ENCODE assay signal across 8 cellular contexts in the genomic region with DNA sequence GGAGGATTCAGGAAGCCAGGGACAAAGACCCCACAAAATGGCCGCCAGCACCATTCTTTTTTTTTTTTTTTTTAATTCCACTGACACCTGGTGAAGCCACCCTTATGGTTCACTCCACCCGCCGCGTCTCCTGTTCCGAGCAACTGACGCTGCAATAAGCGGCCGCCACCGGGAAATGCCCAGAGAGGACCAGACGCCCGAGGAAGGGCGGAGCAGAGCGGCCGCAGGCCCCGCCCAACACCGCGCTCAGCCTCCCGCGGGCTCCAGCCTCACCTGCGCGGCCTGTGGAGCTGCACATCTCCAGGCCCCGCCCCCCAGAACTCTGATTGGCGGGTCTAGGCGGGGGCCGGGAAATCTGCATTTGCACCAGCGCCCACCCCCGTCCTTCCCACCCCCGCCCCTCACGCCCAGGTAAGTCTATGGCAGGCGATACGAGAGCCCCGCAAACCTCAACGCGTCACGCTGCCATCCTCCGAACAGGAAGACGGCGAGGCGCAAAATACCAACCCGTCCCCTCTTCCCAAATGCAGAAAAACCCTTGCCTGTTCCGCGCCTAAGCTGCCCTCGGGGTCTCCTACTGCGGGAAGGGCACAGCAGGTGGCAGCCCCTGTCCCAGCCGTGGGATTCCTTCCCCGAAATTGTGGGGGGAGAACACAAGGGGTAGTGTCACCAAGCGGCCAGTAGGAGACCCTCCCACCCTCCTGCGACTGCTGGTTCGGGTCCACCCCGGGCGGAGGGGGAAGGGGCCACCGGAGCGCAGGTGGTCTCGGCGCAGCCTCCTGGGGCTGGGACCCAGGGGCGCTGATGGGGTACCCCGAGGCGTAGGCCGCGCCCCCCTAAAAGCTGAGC. TPM values are rescaled to one million over a fixed set of nuclear protein-coding genes. Genes with fewer than 3 reads are reported as not detected.
A peak's percentile ranks its signal among the peaks of the same experiment; 100 is the strongest.
DNase-seq lines count a peak whose midpoint lies in the region; ATAC-seq, FAIRE-seq and TF ChIP-seq lines count a peak whose summit lies in the region.

No MANE protein-coding gene starts in this region.

- TF ChIP-seq CTCF in H1 (IDR thresholded peaks at IDR 0.05; ENCODE audit: control extremely low read depth in 1 of 3, insufficient read depth in 1 of 3, low read depth in 1 of 3, low read length in 3 of 3) = peak; percentile 13 to 49 (median 48)

- peaks cover 0 to 2% (median 0%) of the 10 kb centered on the region in 4 experiments; a peak in 1 of 7 replicates for H3K4me1 ChIP-seq in H1 (replicated peaks in 1 of 4; ENCODE audit: control insufficient read depth in 3 of 4, insufficient read depth in 4 of 4, low read length in 3 of 4)

- H3K9ac ChIP-seq in H1 (replicated peaks in 1 of 4; ENCODE audit: extremely low read depth in 1 of 4, low read depth in 3 of 4, low read length in 3 of 4) = peak overlapping the region in 2 of 4 experiments; percentile 45 to 65; a peak in 4 of 7 replicates

- H2BK15ac ChIP-seq in H1 (ENCODE audit: low read length) = no peak overlapping the region; the same call in 1 of the 2 replicates

- peak overlapping the region; percentile 80; the same call in 1 of the 2 replicates for H4K8ac ChIP-seq in H1 (ENCODE audit: extremely low read depth, insufficient read depth, low read length)

- no peak overlapping the region for H2AK5ac ChIP-seq in H1 (ENCODE audit: low read depth, low read length)

- ATAC-seq in GM18868 (IDR thresholded peaks at IDR 0.05; ENCODE audit: unreplicated experiment) (peak; percentile 57), GM21619 (IDR thresholded peaks at IDR 0.05; ENCODE audit: unreplicated experiment) (no peak)

- no peaks in the 10 kb centered on the region; a peak in 1 of 4 replicates for H3K9me3 ChIP-seq in H1 (ENCODE audit: insufficient read depth in 2 of 2, low read depth in 1 of 2, low read length in 1 of 2)

- H4K20me1 ChIP-seq in H1 (replicated peaks in 1 of 2; ENCODE audit: control insufficient read depth in 1 of 2, insufficient read depth in 2 of 2, low read length in 2 of 2) = peaks cover 0 to 3% of the 10 kb centered on the region in 2 experiments

- H3K4ac ChIP-seq in H1 (replicated peaks; ENCODE audit: insufficient read length, low read depth, low read length) = no peak overlapping the region

- TF ChIP-seq POLR2A in H1 (IDR thresholded peaks at IDR 0.05; ENCODE audit: control extremely low read depth in 1 of 2, low read depth in 2 of 2, low read length in 2 of 2) = peak in 1 of 2 experiments; percentile 35; a peak in 1 of 3 replicates

- H3K36me3 ChIP-seq in H1 (ENCODE audit: control insufficient read depth in 2 of 4, insufficient read depth in 4 of 4, low read length in 3 of 4) = no peaks in the 10 kb centered on the region

- 1% methylated on average over 41 of the region's 60 CpGs; no CpG with 5 or more reads in 1 of the 2 experiments for WGBS in H1 (ENCODE audit: extremely low coverage in 1 of 2, insufficient coverage in 1 of 2, insufficient read length in 1 of 2, insufficient replicate concordance in 2 of 2, low coverage in 1 of 2, low lambda C conversion rate in 2 of 2, missing lambda C conversion rate in 1 of 2), 2 experiments

- peak overlapping the region; percentile 36 for H4K5ac ChIP-seq in H1 (ENCODE audit: insufficient read length, low read depth, low read length)

- DNase-seq in NCI-H2029 treated with DMSO at 0.1 percent for 48 hours (lab: John Stamatoyannopoulos, UW) (peak; percentile 84), H1 (ENCODE audit: low read depth in 1 of 2, low spot score in 2 of 2) (peak; percentile 67 to 88), lung microvascular endothelial cell (ENCODE audit: low read depth in 2 of 2) (peak; percentile 44 to 82), A172 (ENCODE audit: low spot score) (no peak)
- peak; percentile 23 for DNase-seq in activated CD4-positive, alpha-beta T cell treated with anti-CD3 and anti-CD28 coated beads, Interleukin-2, amount 50 U/mL, for 1 hour
- peak in 2 of 3 experiments; percentile 18 to 62 for DNase-seq in stimulated activated CD4-positive, alpha-beta T cell treated with anti-CD3 and anti-CD28 coated beads, TNF-alpha, amount 100 ng/mL, for 24 hours (ENCODE audit: low read depth in 3 of 3)

- H3K23me2 ChIP-seq in H1 (ENCODE audit: low read depth, low read length) = peaks cover 6% of the 10 kb centered on the region; the same call in 1 of the 2 replicates

- POLR2A ChIA-PET in H1 (lab: Charles Lee; ENCODE audit: partially characterized antibody) = interaction anchor here (0.7 to 2.0 kb wide), 10 partner anchors 11 to 280 kb away, joined by 3 to 12 read pairs (median 4); a partner anchor contains a TSS

- CTCF ChIA-PET in H1 (lab: Charles Lee; ENCODE audit: partially characterized antibody) = interaction anchor here (0.7 to 1.0 kb wide), 5 partner anchors 8 to 128 kb away, joined by 3 read pairs; no protein-coding TSS in a partner anchor

- no peaks in the 10 kb centered on the region for H3K79me1 ChIP-seq in H1 (ENCODE audit: low read depth, low read length)

- H3K4me2 ChIP-seq in H1 (ENCODE audit: insufficient read depth in 1 of 2, low read depth in 2 of 2, low read length in 2 of 2) = peak overlapping the region; percentile 70 to 96

- TF ChIP-seq RAD21 in H1 (IDR thresholded peaks at IDR 0.05 in 1 of 2, conservative IDR thresholded peaks at IDR 0.05 in 1 of 2; ENCODE audit: low read depth in 2 of 2, low read length in 2 of 2) = peak; percentile 23 to 31; a peak in 2 of 4 replicates

- H4K91ac ChIP-seq in H1 (replicated peaks; ENCODE audit: insufficient read length, low read length) = peak overlapping the region; percentile 65

- H2AFZ ChIP-seq in H1 (ENCODE audit: low read length) = peak overlapping the region; percentile 63; the same call in 1 of the 2 replicates

- H3K27me3 ChIP-seq in H1 (replicated peaks in 1 of 4; ENCODE audit: control insufficient read depth in 3 of 4, extremely low read depth in 1 of 4, insufficient read depth in 3 of 4, low read length in 3 of 4) = no peaks in the 10 kb centered on the region; a peak in 1 of 7 replicates

- peak overlapping the region; percentile 68; the same call in 1 of the 2 replicates for H2BK12ac ChIP-seq in H1 (ENCODE audit: low read depth, low read length)

- peak overlapping the region; percentile 26; the same call in 1 of the 2 replicates for H3K27ac ChIP-seq in H1 (ENCODE audit: low read depth, low read length)

- TF ChIP-seq EP300 in H1 (IDR thresholded peaks at IDR 0.05; ENCODE audit: borderline replicate concordance in 1 of 2, low read depth in 2 of 2, low read length in 2 of 2) = no peak

- H2BK20ac ChIP-seq in H1 (ENCODE audit: low read length) = no peak overlapping the region

- H3K23ac ChIP-seq in H1 (ENCODE audit: insufficient read length) = no peak overlapping the region

- H3K79me2 ChIP-seq in H1 (ENCODE audit: control insufficient read depth in 1 of 2, insufficient read depth in 2 of 2, low read length in 2 of 2) = no peaks in the 10 kb centered on the region

- H2BK120ac ChIP-seq in H1 (replicated peaks; ENCODE audit: low read depth, low read length) = no peak overlapping the region

- no peak overlapping the region for H2BK5ac ChIP-seq in H1 (ENCODE audit: low read depth, low read length)

- no peak overlapping the region for H3K14ac ChIP-seq in H1 (ENCODE audit: insufficient read length)

- peak overlapping the region; percentile 82 for H3K56ac ChIP-seq in H1 (replicated peaks; ENCODE audit: insufficient read length, low read depth, low read length)

- H3K4me3 ChIP-seq in H1 (ENCODE audit: extremely low read depth in 1 of 4, insufficient read depth in 2 of 4, low read depth in 3 of 4, low read length in 4 of 4) = peak overlapping the region; percentile 47 to 73 (median 70)

- peak overlapping the region; percentile 78 for H3K18ac ChIP-seq in H1 (ENCODE audit: extremely low read depth, low read length)

- no peak for FAIRE-seq in H1 (lab: Jason Lieb, UNC)

TF ChIP-seq in H1, 55 proteins besides CTCF, POLR2A, EP300 and RAD21 (continues in another document):
- TF ChIP-seq PHF8 (conservative IDR thresholded peaks at IDR 0.05; ENCODE audit: low read depth, low read length) (0 out of 2 replicates have a peak, but pooled peaks have one; percentile 40), GTF2F1 (IDR thresholded peaks at IDR 0.05; ENCODE audit: borderline replicate concordance, low read depth, low read length) (no peak)
- TF ChIP-seq, protein P1, sequence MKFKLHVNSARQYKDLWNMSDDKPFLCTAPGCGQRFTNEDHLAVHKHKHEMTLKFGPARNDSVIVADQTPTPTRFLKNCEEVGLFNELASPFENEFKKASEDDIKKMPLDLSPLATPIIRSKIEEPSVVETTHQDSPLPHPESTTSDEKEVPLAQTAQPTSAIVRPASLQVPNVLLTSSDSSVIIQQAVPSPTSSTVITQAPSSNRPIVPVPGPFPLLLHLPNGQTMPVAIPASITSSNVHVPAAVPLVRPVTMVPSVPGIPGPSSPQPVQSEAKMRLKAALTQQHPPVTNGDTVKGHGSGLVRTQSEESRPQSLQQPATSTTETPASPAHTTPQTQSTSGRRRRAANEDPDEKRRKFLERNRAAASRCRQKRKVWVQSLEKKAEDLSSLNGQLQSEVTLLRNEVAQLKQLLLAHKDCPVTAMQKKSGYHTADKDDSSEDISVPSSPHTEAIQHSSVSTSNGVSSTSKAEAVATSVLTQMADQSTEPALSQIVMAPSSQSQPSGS (IDR thresholded peaks at IDR 0.05; ENCODE audit: low read length) = no peak

RNA-seq across cellular contexts. Expression of a gene that starts 0.9 kb away (rescaled TPM):
- total RNA-seq in H1 (2021; fragmentation: NEBNext Ultra II Directional; extraction: Animal tissue kit (Norgen Biotek cat#: 25700)) = 6.4 and 7.7 TPM in 2 replicates
- 4.6 and 5.0 TPM in 2 replicates for polyA plus RNA-seq in H1 (2011; rRNA removed)
- polyA plus RNA-seq in H1 (2011; cell fraction: cytosol; rRNA removed) = 4.6 TPM
- polyA plus RNA-seq in H1 (2011; cell fraction: nucleus; rRNA removed) = 6.1 TPM
- 5.0 to 6.7 TPM (median 5.6 TPM) in 4 replicates for polyA plus RNA-seq in H1 (2012, experiment 1 of 2)
- 0.60 TPM for polyA plus RNA-seq in H1 (2012, experiment 2 of 2)
- polyA plus RNA-seq in H1 (2013, experiment 1 of 2) = 4.0 TPM
- 4.1 TPM for polyA plus RNA-seq in H1 (2013, experiment 2 of 2)
- polyA minus RNA-seq in H1 (2011; rRNA and poly(A)+ RNA removed) = 14.9 and 20.6 TPM in 2 replicates
- polyA minus RNA-seq in H1 (2011; cell fraction: cytosol; rRNA and poly(A)+ RNA removed) = 7.3 TPM
- polyA minus RNA-seq in H1 (2011; cell fraction: nucleus; rRNA and poly(A)+ RNA removed) = 8.1 TPM
- total RNA-seq in lung microvascular endothelial cell = 52.1 and 55.6 TPM in 2 replicates
- total RNA-seq in A172 (2014; rRNA removed; shearing (Covaris generic)) = 16.3 and 19.5 TPM in 2 replicates

RNA-seq across cellular contexts. Expression of a gene that starts 35.1 kb away (rescaled TPM):
- 231 and 235 TPM in 2 replicates for total RNA-seq in H1 (2021; fragmentation: NEBNext Ultra II Directional; extraction: Animal tissue kit (Norgen Biotek cat#: 25700))
- 108 and 112 TPM in 2 replicates for polyA plus RNA-seq in H1 (2011; rRNA removed)
- polyA plus RNA-seq in H1 (2011; cell fraction: cytosol; rRNA removed) = 112 TPM
- polyA plus RNA-seq in H1 (2011; cell fraction: nucleus; rRNA removed) = 154 TPM
- polyA plus RNA-seq in H1 (2012, experiment 1 of 2) = 110 to 133 TPM (median 122 TPM) in 4 replicates
- polyA plus RNA-seq in H1 (2012, experiment 2 of 2) = 27.8 TPM
- 105 TPM for polyA plus RNA-seq in H1 (2013, experiment 1 of 2)
- polyA plus RNA-seq in H1 (2013, experiment 2 of 2) = 96.6 TPM
- polyA minus RNA-seq in H1 (2011; rRNA and poly(A)+ RNA removed) = 306 and 384 TPM in 2 replicates
- 215 TPM for polyA minus RNA-seq in H1 (2011; cell fraction: cytosol; rRNA and poly(A)+ RNA removed)
- polyA minus RNA-seq in H1 (2011; cell fraction: nucleus; rRNA and poly(A)+ RNA removed) = 147 TPM
- total RNA-seq in lung microvascular endothelial cell = 0.20 and 0.22 TPM in 2 replicates
- 0.02 TPM in 1 of 2 replicates, not detected in the other for total RNA-seq in A172 (2014; rRNA removed; shearing (Covaris generic))

Comparison
In these comparisons a context has a peak if more than half of its experiments do, and no peak if none do; other contexts are left out.
1. RNA of a gene that starts 35.1 kb away (total RNA-seq): 231 to 235 TPM in H1; 0.20 to 0.22 TPM in lung microvascular endothelial cell and 0.02 TPM in A172; every median in the first group is over 100 times any median in the second.